Comparison of ENCODE assay signal across 8 cellular contexts in the genomic region with DNA sequence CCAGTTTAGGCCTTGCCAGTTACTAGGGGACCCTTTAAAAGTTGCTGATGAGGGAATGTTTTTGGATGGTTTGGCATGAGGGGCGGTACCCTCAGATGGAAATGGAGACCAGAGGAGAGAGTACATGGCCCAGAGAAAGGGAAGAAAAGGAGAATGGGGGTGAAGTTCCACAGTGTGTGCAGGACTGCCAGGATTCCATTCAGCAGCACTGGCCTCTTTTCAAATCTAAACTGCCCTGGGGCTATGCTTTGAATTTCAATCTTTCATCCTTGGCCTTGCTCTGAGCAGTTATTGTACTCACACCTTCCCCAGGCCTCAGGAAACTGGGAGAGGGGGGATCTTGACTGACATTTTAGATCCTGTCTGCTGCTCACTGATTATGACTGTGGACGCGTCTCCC. TPM values are rescaled to one million over a fixed set of nuclear protein-coding genes. Genes with fewer than 3 reads are reported as not detected.
A peak's percentile ranks its signal among the peaks of the same experiment; 100 is the strongest.
DNase-seq lines count a peak whose midpoint lies in the region; ATAC-seq and TF ChIP-seq lines count a peak whose summit lies in the region.
"Had no signal": no experiment of that assay in that cellular context is flagged by ENCODE, and none has a peak within 500 bp of the region (broad histone marks: within the 10 kb centered on the region; RNA-seq: fewer than 3 reads in every experiment).

No MANE protein-coding gene starts in this region.

- TF ChIP-seq CTCF in KMS-11 (conservative IDR thresholded peaks at IDR 0.05; ENCODE audit: low read depth, low read length) (no peak), choroid plexus epithelial cell (conservative IDR thresholded peaks at IDR 0.05; ENCODE audit: low read depth, low read length) (no peak), gastrocnemius medialis (IDR thresholded peaks at IDR 0.05 in 4 of 5, conservative IDR thresholded peaks at IDR 0.05 in 1 of 5) (no peak)

- H3K9ac ChIP-seq in KMS-11 = peak overlapping the region; percentile 97; the same call in 1 of the 2 replicates

- no peaks in the 10 kb centered on the region for H3K27me3 ChIP-seq in KMS-11 (ENCODE audit: insufficient read depth, low read depth)
- H3K27me3 ChIP-seq in gastrocnemius medialis = no peaks in the 10 kb centered on the region

- peaks cover 13% of the 10 kb centered on the region; the same call in 1 of the 2 replicates for H4K20me1 ChIP-seq in KMS-11 (ENCODE audit: insufficient read depth)

- H3K4me2 ChIP-seq in KMS-11 = peak overlapping the region; percentile 67

- no peak for TF ChIP-seq POLR2A in gastrocnemius medialis (IDR thresholded peaks at IDR 0.05)

- no peak for ATAC-seq in gastrocnemius medialis

- intact Hi-C loops in gastrocnemius medialis (cut with DNase I; ENCODE audit: low total_unique reads) = no loop called here

- H3K27ac ChIP-seq in KMS-11 = peak overlapping the region; percentile 6; the same call in 1 of the 2 replicates
- peak overlapping the region; percentile 96 to 100 (median 98) for H3K27ac ChIP-seq in gastrocnemius medialis

- H3K79me2 ChIP-seq in KMS-11 (ENCODE audit: insufficient read depth, low read depth) = peaks cover 43% of the 10 kb centered on the region

- H2AFZ ChIP-seq in KMS-11 (ENCODE audit: low read depth) = no peak overlapping the region

- H3K4me3 ChIP-seq in KMS-11 (IDR thresholded peaks at IDR 0.05; ENCODE audit: insufficient read depth, low read depth, low read length) (no peak overlapping the region), choroid plexus epithelial cell (ENCODE audit: low read depth, low read length) (peak overlapping the region; percentile 100), gastrocnemius medialis (peak overlapping the region in 2 of 4 donors; percentile 0 to 8)

- H3K4me1 ChIP-seq in KMS-11 (ENCODE audit: low read depth, poor library complexity, severe bottlenecking) = peaks cover 37% of the 10 kb centered on the region
- H3K4me1 ChIP-seq in gastrocnemius medialis = peaks cover 39% of the 10 kb centered on the region in 2 donors

- H3K36me3 ChIP-seq in KMS-11 (ENCODE audit: insufficient read depth) (peaks cover 36% of the 10 kb centered on the region; the same call in 1 of the 2 replicates), gastrocnemius medialis (peaks cover 17 to 64% of the 10 kb centered on the region in 2 donors)

- no peaks in the 10 kb centered on the region for H3K9me3 ChIP-seq in gastrocnemius medialis

- in situ Hi-C loops in gastrocnemius medialis (cut with MboI; ENCODE audit: low sequenced_read_pairs in 4 of 4) = loop anchor here in 1 of 4 donors (25.0 kb wide), 1 partner anchor 771 kb away; a partner anchor contains a TSS

- DNase-seq in choroid plexus epithelial cell (ENCODE audit: low read depth) = no peak
- DNase-seq in gastrocnemius medialis = no peak
- DNase-seq in HT-29 (ENCODE audit: low spot score) = no peak
- DNase-seq in NCI-H1694 (lab: John Stamatoyannopoulos, UW) = no peak
- DNase-seq in T-helper 9 cell = no peak
- DNase-seq: activated CD4-positive, alpha-beta T cell treated with anti-CD3 and anti-CD28 coated beads for 4 hours had no signal

RNA-seq across cellular contexts. Expression of a gene that starts 3.0 kb away (rescaled TPM):
- total RNA-seq in gastrocnemius medialis = 100 to 1,000 TPM; 158 to 278 (median 189) TPM
- total RNA-seq in HT-29 (2014; rRNA removed; shearing (Covaris generic)) = 418 and 438 TPM in 2 replicates

RNA-seq across cellular contexts. Expression of a gene that starts 37.5 kb away (rescaled TPM):
- not detected for total RNA-seq in gastrocnemius medialis
- 0.18 TPM in 1 of 2 replicates, not detected in the other for total RNA-seq in HT-29 (2014; rRNA removed; shearing (Covaris generic))
- total RNA-seq: pulmonary artery endothelial cell had no signal

RNA-seq across cellular contexts. Expression of a gene that starts 44.3 kb away (rescaled TPM):
- 100 to 1,000 TPM in 1 of 4 donors, 10 to 100 TPM in 3; 66.4 to 133 (median 87.0) TPM for total RNA-seq in gastrocnemius medialis
- 183 and 191 TPM in 2 replicates for total RNA-seq in HT-29 (2014; rRNA removed; shearing (Covaris generic))

RNA-seq across cellular contexts. Expression of a gene that starts 51.0 kb away (rescaled TPM):
- not detected for total RNA-seq in gastrocnemius medialis
- total RNA-seq in HT-29 (2014; rRNA removed; shearing (Covaris generic)) = 0.61 TPM in 1 of 2 replicates, not detected in the other

RNA-seq across cellular contexts. Expression of a gene that starts 51.8 kb away (rescaled TPM):
- total RNA-seq in gastrocnemius medialis = 10 to 100 TPM; 16.2 to 26.0 (median 24.9) TPM
- 64.6 and 80.6 TPM in 2 replicates for total RNA-seq in HT-29 (2014; rRNA removed; shearing (Covaris generic))
